Comparison of ENCODE assay signal across 16 cellular contexts in the genomic region with DNA sequence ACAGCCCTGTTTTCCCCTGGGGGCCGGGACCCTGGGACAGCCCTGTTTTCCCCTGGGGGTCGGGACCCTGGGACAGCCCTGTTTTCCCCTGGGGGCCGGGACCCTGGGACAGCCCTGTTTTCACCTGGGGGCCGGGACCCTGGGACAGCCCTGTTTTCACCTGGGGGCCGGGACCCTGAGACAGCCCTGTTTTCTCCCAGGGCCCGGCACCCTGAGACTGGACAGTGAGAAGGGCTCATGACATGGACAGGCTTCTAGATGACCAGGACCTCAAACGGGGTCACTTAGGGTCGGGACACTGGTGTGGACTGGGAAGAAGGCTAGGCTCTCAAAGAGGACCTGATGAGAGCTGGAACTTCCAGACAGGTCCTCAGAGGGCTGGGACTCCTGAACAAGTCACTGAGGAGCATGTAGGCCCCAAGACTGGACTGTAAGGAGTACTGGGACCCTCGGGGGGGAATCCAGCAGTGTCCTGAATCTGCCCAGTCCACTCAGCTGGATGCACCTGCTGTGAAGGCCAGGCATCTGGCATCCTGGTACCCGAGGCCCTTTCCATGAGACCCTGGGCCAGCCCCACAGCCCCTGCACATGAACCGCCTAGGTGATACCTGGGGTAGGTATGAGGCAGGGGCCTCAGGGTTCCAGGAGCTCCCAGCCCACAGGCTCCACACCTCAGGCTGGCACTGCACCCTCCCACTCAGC. TPM values are rescaled to one million over a fixed set of nuclear protein-coding genes. Genes with fewer than 3 reads are reported as not detected.
A peak's percentile ranks its signal among the peaks of the same experiment; 100 is the strongest.
DNase-seq lines count a peak whose midpoint lies in the region; ATAC-seq and TF ChIP-seq lines count a peak whose summit lies in the region.
"Had no signal": no experiment of that assay in that cellular context is flagged by ENCODE, and none has a peak within 500 bp of the region (broad histone marks: within the 10 kb centered on the region; RNA-seq: fewer than 3 reads in every experiment).

No MANE protein-coding gene starts in this region.

- intact Hi-C loops in PC-9 (cut with micrococcal nuclease; ENCODE audit: unreplicated experiment) = no loop called here

- CTCF ChIA-PET in AG04450 (lab: Charles Lee) (interaction anchor here (1.4 kb wide), 1 partner anchor 34 kb away, joined by 7 read pairs; no protein-coding TSS in a partner anchor), PC-9 (lab: Charles Lee) (interaction anchor here (0.7 kb wide), 1 partner anchor 75 kb away, joined by 6 read pairs; no protein-coding TSS in a partner anchor)

- no peak overlapping the region for H3K18ac ChIP-seq in neuronal stem cell (ENCODE audit: low read length)

- peaks cover 8% of the 10 kb centered on the region for H3K27me3 Mint-ChIP-seq in endodermal cell (ENCODE audit: insufficient read depth)
- H3K27me3 Mint-ChIP-seq: activated CD4-positive, alpha-beta memory T cell treated with anti-CD3 and anti-CD28 coated beads, Interleukin-2, amount 10 ng/mL, durations not matched to agents 7 days and 5 days had no signal

- H4K91ac ChIP-seq in neuronal stem cell (ENCODE audit: low read depth, low read length, poor library complexity) = no peak overlapping the region

- H3K9me3 ChIP-seq in AG04450 (ENCODE audit: control insufficient read depth, insufficient read depth, low read length) (no peaks in the 10 kb centered on the region; the same call in 1 of the 2 replicates), HUES6 (ENCODE audit: control insufficient read depth, insufficient read depth, low read depth, low read length) (peaks cover 3% of the 10 kb centered on the region; the same call in 1 of the 2 replicates), endodermal cell (ENCODE audit: control insufficient read depth, low read length) (no peaks in the 10 kb centered on the region), neuronal stem cell (replicated peaks in 1 of 2; ENCODE audit: control insufficient read depth in 2 of 2, insufficient read depth in 1 of 2, low read depth in 1 of 2, low read length in 2 of 2) (peaks cover 6 to 31% of the 10 kb centered on the region in 2 donors), PC-9 (ENCODE audit: insufficient read depth, low read depth) (no peaks in the 10 kb centered on the region), gastroesophageal sphincter (no peaks in the 10 kb centered on the region)
- H3K9me3 ChIP-seq: prostate gland had no signal

- peaks cover 10% of the 10 kb centered on the region for H3K9me3 Mint-ChIP-seq in endodermal cell
- H3K9me3 Mint-ChIP-seq: activated CD4-positive, alpha-beta memory T cell treated with anti-CD3 and anti-CD28 coated beads, Interleukin-2, amount 10 ng/mL, durations not matched to agents 7 days and 5 days had no signal

- H3K79me1 ChIP-seq in neuronal stem cell (ENCODE audit: low read depth, low read length) = peaks cover 18% of the 10 kb centered on the region

- H3K4me1 ChIP-seq in HUES6 (ENCODE audit: control insufficient read depth, insufficient read depth, low read length) (peaks cover 5% of the 10 kb centered on the region; the same call in 1 of the 2 replicates), endodermal cell (ENCODE audit: control insufficient read depth, insufficient read depth, low read length) (no peaks in the 10 kb centered on the region), neuronal stem cell (ENCODE audit: control insufficient read depth in 2 of 2, insufficient read depth in 1 of 2, low read depth in 1 of 2, low read length in 2 of 2) (peaks cover 6 to 9% of the 10 kb centered on the region in 2 donors), PC-9 (replicated peaks; ENCODE audit: insufficient read depth) (0 out of 2 replicates have a peak, but pooled peaks cover 5% of the 10 kb centered on the region), gastroesophageal sphincter (peaks cover 9 to 51% (median 15%) of the 10 kb centered on the region in 3 donors)

- no peak overlapping the region for H2AFZ ChIP-seq in neuronal stem cell (ENCODE audit: low read length)
- no peak overlapping the region for H2AFZ ChIP-seq in PC-9

- H3K4me3 ChIP-seq in AG04450 (ENCODE audit: low read depth, low read length) (peak overlapping the region; percentile 15), HUES6 (ENCODE audit: low read depth, low read length) (no peak overlapping the region), endodermal cell (ENCODE audit: low read length) (peak overlapping the region; percentile 89), neuronal stem cell (ENCODE audit: low read length in 2 of 2) (no peak overlapping the region), PC-9 (no peak overlapping the region), gastroesophageal sphincter (peak overlapping the region in 1 of 2 donors; percentile 99)

- no peak overlapping the region for H2BK120ac ChIP-seq in neuronal stem cell (ENCODE audit: low read depth, low read length)

- no peak overlapping the region for H2BK12ac ChIP-seq in neuronal stem cell (ENCODE audit: low read length)

- H3K79me2 ChIP-seq in PC-9 (ENCODE audit: low read depth) = peaks cover 60% of the 10 kb centered on the region

- peaks cover 30% of the 10 kb centered on the region for H3K36me3 Mint-ChIP-seq in endodermal cell (ENCODE audit: low read depth)

- peaks cover 31% of the 10 kb centered on the region for H4K20me1 ChIP-seq in PC-9 (ENCODE audit: insufficient read depth)

- DNase-seq in AG04450 (ENCODE audit: low read depth, low spot score) (no peak), endodermal cell (no peak), neuronal stem cell (ENCODE audit: low spot score) (no peak), NCI-H2227 (lab: John Stamatoyannopoulos, UW; ENCODE audit: unreplicated experiment) (no peak), PC-9 (no peak)
- DNase-seq: activated CD4-positive, alpha-beta memory T cell treated with anti-CD3 and anti-CD28 coated beads, Interleukin-2, amount 10 ng/mL, durations not matched to agents 7 days and 5 days; activated gamma-delta T cell; NCI-H1417 treated with DMSO at 0.1 percent for 48 hours; NCI-H510A treated with DMSO at 0.1 percent for 48 hours; stimulated activated CD4-positive, alpha-beta T cell treated with anti-CD3 and anti-CD28 coated beads, Interleukin-2, amount 100 ng/mL, for 48 hours; T-helper 9 cell had no signal

- H3F3A ChIP-seq in PC-9 (ENCODE audit: insufficient read depth, low read depth) = peaks cover 8% of the 10 kb centered on the region

- H3K27ac ChIP-seq in AG04450 (ENCODE audit: low read depth, low read length) (no peak overlapping the region), HUES6 (ENCODE audit: low read depth, low read length) (no peak overlapping the region), endodermal cell (ENCODE audit: low read depth, low read length) (no peak overlapping the region), neuronal stem cell (replicated peaks; ENCODE audit: low read length) (no peak overlapping the region), PC-9 (no peak overlapping the region), gastroesophageal sphincter (no peak overlapping the region)

- no peak for TF ChIP-seq POLR2A in gastroesophageal sphincter (IDR thresholded peaks at IDR 0.05)

- peaks cover 23% of the 10 kb centered on the region for H3K36me3 ChIP-seq in HUES6 (ENCODE audit: control insufficient read depth, insufficient read depth, low read length)
- H3K36me3 ChIP-seq in endodermal cell (ENCODE audit: control insufficient read depth, insufficient read depth, low read length) = peaks cover 34% of the 10 kb centered on the region
- peaks cover 6 to 37% of the 10 kb centered on the region in 2 donors for H3K36me3 ChIP-seq in neuronal stem cell (replicated peaks in 1 of 2; ENCODE audit: control insufficient read depth in 2 of 2, insufficient read depth in 2 of 2, low read length in 2 of 2)
- no peaks in the 10 kb centered on the region for H3K36me3 ChIP-seq in PC-9 (ENCODE audit: low read depth)
- peaks cover 0 to 4% of the 10 kb centered on the region in 2 donors for H3K36me3 ChIP-seq in gastroesophageal sphincter
- H3K36me3 ChIP-seq: prostate gland had no signal

- TF ChIP-seq CTCF in AG04450 (IDR thresholded peaks at IDR 0.05; ENCODE audit: low read depth, low read length) (no peak), endodermal cell (conservative IDR thresholded peaks at IDR 0.05) (no peak), PC-9 (conservative IDR thresholded peaks at IDR 0.05) (no peak), gastroesophageal sphincter (IDR thresholded peaks at IDR 0.05) (no peak)

- H2BK15ac ChIP-seq in neuronal stem cell (ENCODE audit: low read length) = no peak overlapping the region

- H3K27ac Mint-ChIP-seq in endodermal cell = no peak overlapping the region
- H3K27ac Mint-ChIP-seq: activated CD4-positive, alpha-beta memory T cell treated with anti-CD3 and anti-CD28 coated beads, Interleukin-2, amount 10 ng/mL, durations not matched to agents 7 days and 5 days had no signal

- H2AK5ac ChIP-seq in neuronal stem cell (ENCODE audit: low read depth, low read length) = no peak overlapping the region

- H3K4me2 ChIP-seq in neuronal stem cell (ENCODE audit: insufficient read depth, low read length, poor library complexity, severe bottlenecking) (peak overlapping the region; percentile 14), PC-9 (no peak overlapping the region)

- TF ChIP-seq EP300 in gastroesophageal sphincter (IDR thresholded peaks at IDR 0.05) = no peak

- H3K14ac ChIP-seq in neuronal stem cell (ENCODE audit: low read length) = no peak overlapping the region

- H3K4me3 Mint-ChIP-seq in endodermal cell = peak overlapping the region; percentile 29
- H3K4me3 Mint-ChIP-seq: activated CD4-positive, alpha-beta memory T cell treated with anti-CD3 and anti-CD28 coated beads, Interleukin-2, amount 10 ng/mL, durations not matched to agents 7 days and 5 days had no signal

- no peak overlapping the region for H3K4ac ChIP-seq in neuronal stem cell (ENCODE audit: low read length)

- no peaks in the 10 kb centered on the region for H3K4me1 Mint-ChIP-seq in endodermal cell

- H3K9me2 ChIP-seq in PC-9 (ENCODE audit: insufficient read depth) = no peaks in the 10 kb centered on the region

- H3K9ac ChIP-seq in HUES6 (ENCODE audit: low read length) (peak overlapping the region; percentile 11), endodermal cell (ENCODE audit: extremely low read depth, low read length, poor library complexity, severe bottlenecking) (no peak overlapping the region), neuronal stem cell (ENCODE audit: low read depth, low read length, poor library complexity) (no peak overlapping the region)

- no peak overlapping the region for H4K8ac ChIP-seq in neuronal stem cell (ENCODE audit: low read depth, low read length)

- 97 to 100% methylated on average over 3 to 11 of the region's 11 CpGs for WGBS in endodermal cell (ENCODE audit: insufficient coverage in 1 of 2, insufficient read length in 1 of 2), 2 experiments
- WGBS in neuronal stem cell (ENCODE audit: extremely low coverage in 2 of 2, insufficient read length in 2 of 2, insufficient replicate concordance in 1 of 2), 2 donors = no CpG with 5 or more reads among the region's 11 CpGs
- WGBS in gastroesophageal sphincter (ENCODE audit: low coverage in 1 of 2), 2 donors = 67% methylated on average over 1 of the region's 11 CpGs; no CpG with 5 or more reads in 1 of the 2 donors

- H2BK5ac ChIP-seq in neuronal stem cell (ENCODE audit: low read length) = no peak overlapping the region

- ATAC-seq in activated CD4-positive, CD25-positive, alpha-beta regulatory T cell treated with anti-CD3 and anti-CD28 coated beads, Interleukin-2, amount 50 U/mL, for 24 hours = no peak
- ATAC-seq in gastroesophageal sphincter = no peak

- no peak overlapping the region for H3K23ac ChIP-seq in neuronal stem cell (ENCODE audit: low read depth, low read length, poor library complexity)

- BruUV-seq in PC-9 (replicated peaks; lab: Mats Ljungman, UMichigan) = no TSS peak

- H3K27me3 ChIP-seq in AG04450 (ENCODE audit: control insufficient read depth, insufficient read depth, low read length) (no peaks in the 10 kb centered on the region), HUES6 (ENCODE audit: control insufficient read depth, insufficient read depth, low read length) (peaks cover 9% of the 10 kb centered on the region), endodermal cell (ENCODE audit: control insufficient read depth, insufficient read depth, low read length, poor library complexity, severe bottlenecking) (peaks cover 6% of the 10 kb centered on the region), neuronal stem cell (ENCODE audit: control insufficient read depth in 3 of 3, insufficient read depth in 3 of 3, low read depth in 1 of 3, low read length in 3 of 3) (peaks cover 0 to 2% (median 0%) of the 10 kb centered on the region in 3 experiments), PC-9 (ENCODE audit: insufficient read depth, low read depth) (no peaks in the 10 kb centered on the region), gastroesophageal sphincter (no peaks in the 10 kb centered on the region)

- POLR2A ChIA-PET in AG04450 (lab: Yijun Ruan, JAX) = no interaction called here
- POLR2A ChIA-PET in PC-9 (lab: Charles Lee; ENCODE audit: unreplicated experiment) = no interaction called here

RNA-seq across cellular contexts. Expression of a gene that starts 2.4 kb away (rescaled TPM):
- polyA plus RNA-seq in AG04450 (2011; rRNA removed) = 37.2 and 44.2 TPM in 2 replicates
- 49.1 and 74.2 TPM in 2 replicates for polyA minus RNA-seq in AG04450 (2011; rRNA and poly(A)+ RNA removed)
- 10 to 100 TPM; 53.1 to 64.0 TPM for total RNA-seq in endodermal cell
- 64.4 TPM for polyA plus RNA-seq in endodermal cell (2013, experiment 1 of 2)
- 55.3 TPM for polyA plus RNA-seq in endodermal cell (2013, experiment 2 of 2)
- 40.8 TPM for polyA plus RNA-seq in neuronal stem cell (2013, experiment 1 of 2)
- polyA plus RNA-seq in neuronal stem cell (2013, experiment 2 of 2) = 42.5 TPM
- 60.5 and 60.8 TPM in 2 replicates for total RNA-seq in PC-9 (2021)
- 10 to 100 TPM; 24.4 to 46.5 (median 40.7) TPM for total RNA-seq in gastroesophageal sphincter

RNA-seq across cellular contexts. Expression of a gene that starts 19.1 kb away (rescaled TPM):
- polyA plus RNA-seq in AG04450 (2011; rRNA removed) = 0.11 TPM in 1 of 2 replicates, not detected in the other
- polyA minus RNA-seq in AG04450 (2011; rRNA and poly(A)+ RNA removed) = not detected in 2 replicates
- total RNA-seq in endodermal cell (10 to 100 TPM; 15.1 to 16.4 TPM), PC-9 (2021) (8.1 and 10.7 TPM in 2 replicates), gastroesophageal sphincter (1 to 10 TPM; 5.2 to 8.7 (median 7.8) TPM)
- polyA plus RNA-seq in endodermal cell (2013, experiment 1 of 2) = 2.0 TPM
- polyA plus RNA-seq in endodermal cell (2013, experiment 2 of 2) = 1.0 TPM
- 0.81 TPM for polyA plus RNA-seq in neuronal stem cell (2013, experiment 1 of 2)
- polyA plus RNA-seq in neuronal stem cell (2013, experiment 2 of 2) = 0.57 TPM
- total RNA-seq: G401 had no signal

RNA-seq across cellular contexts. Expression of a gene that starts 33.7 kb away (rescaled TPM):
- 12.3 and 13.0 TPM in 2 replicates for polyA plus RNA-seq in AG04450 (2011; rRNA removed)
- polyA minus RNA-seq in AG04450 (2011; rRNA and poly(A)+ RNA removed) = 4.6 and 8.0 TPM in 2 replicates
- 10 to 100 TPM; 20.0 to 23.4 TPM for total RNA-seq in endodermal cell
- polyA plus RNA-seq in endodermal cell (2013, experiment 1 of 2) = 8.7 TPM
- polyA plus RNA-seq in endodermal cell (2013, experiment 2 of 2) = 6.1 TPM
- polyA plus RNA-seq in neuronal stem cell (2013, experiment 1 of 2) = 4.1 TPM
- 3.9 TPM for polyA plus RNA-seq in neuronal stem cell (2013, experiment 2 of 2)
- total RNA-seq in PC-9 (2021) = 29.8 and 47.6 TPM in 2 replicates
- total RNA-seq in gastroesophageal sphincter = 10 to 100 TPM in 1 of 4 donors, 1 to 10 TPM in 3; 1.5 to 12.6 (median 3.8) TPM

RNA-seq across cellular contexts. Expression of a gene that starts 34.0 kb away (rescaled TPM):
- polyA plus RNA-seq in AG04450 (2011; rRNA removed) = 262 and 313 TPM in 2 replicates
- 57.6 and 68.0 TPM in 2 replicates for polyA minus RNA-seq in AG04450 (2011; rRNA and poly(A)+ RNA removed)
- total RNA-seq in endodermal cell (100 to 1,000 TPM; 407 to 456 TPM), PC-9 (2021) (334 and 417 TPM in 2 replicates), gastroesophageal sphincter (100 to 1,000 TPM in 3 of 4 donors, 10 to 100 TPM in 1; 56.9 to 116 (median 106) TPM)
- 299 TPM for polyA plus RNA-seq in endodermal cell (2013, experiment 1 of 2)
- polyA plus RNA-seq in endodermal cell (2013, experiment 2 of 2) = 303 TPM
- polyA plus RNA-seq in neuronal stem cell (2013, experiment 1 of 2) = 966 TPM
- polyA plus RNA-seq in neuronal stem cell (2013, experiment 2 of 2) = 911 TPM

Comparison
In these comparisons a context has a peak if more than half of its experiments do, and no peak if none do; other contexts are left out.
1. H3K4me3 ChIP-seq: peak in AG04450 (single experiment) and endodermal cell (single experiment); none in HUES6 (single experiment), neuronal stem cell (0 of 2) and PC-9 (single experiment).